In the genomic region with DNA sequence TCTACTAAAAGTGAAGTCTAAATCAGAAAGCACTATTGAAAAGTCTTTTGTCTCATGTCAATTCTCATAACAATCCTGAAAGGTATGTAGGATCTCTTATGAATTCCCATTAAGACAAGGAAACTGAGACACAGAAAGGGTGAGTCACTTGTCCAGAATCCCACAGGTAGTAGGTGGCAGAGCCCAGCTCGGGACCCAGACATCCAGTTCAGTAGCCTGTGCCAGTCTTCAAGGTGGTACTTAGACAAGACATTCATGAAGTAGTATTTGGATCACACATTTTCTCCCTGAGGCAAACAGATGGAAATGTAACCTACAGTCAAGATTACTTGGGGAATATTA, we compare ENCODE assay signal across 31 cellular contexts.
"Had no signal": no experiment of that assay in that cellular context is flagged by ENCODE, and none has a peak within 500 bp of the region (broad histone marks: within the 10 kb centered on the region; RNA-seq: fewer than 3 reads in every experiment).

No MANE protein-coding gene starts in this region.

- H3K4me3 Mint-ChIP-seq: activated CD4-positive, alpha-beta memory T cell treated with anti-CD3 and anti-CD28 coated beads for 36 hours; activated CD4-positive, alpha-beta T cell treated with anti-CD3 and anti-CD28 coated beads, Interleukin-2, amount 10 ng/mL, durations not matched to agents 24 days and 14 days; activated naive CD4-positive, alpha-beta T cell treated with anti-CD3 and anti-CD28 coated beads for 36 hours; activated naive CD8-positive, alpha-beta T cell treated with anti-CD3 and anti-CD28 coated beads for 36 hours; activated T-helper 1 cell treated with anti-CD3 and anti-CD28 coated beads, Interleukin-12 subunit alpha, Interleukin-12 subunit beta, Interleukin-2, Interleukin-4 antibody, amounts not matched to agents 30 ng/mL and 10 ng/mL and 1 ng/mL, durations not matched to agents 14 hours and 24 hours and 36 hours; brain; endodermal cell; naive B cell; nephron progenitor cell; stimulated activated memory B cell treated with anti-CD40 and anti-IgM and Interleukin-4, amounts not matched to agents 10 μg/mL and 1 μg/mL and 100 μg/mL, for 72 hours; T-helper 17 cell had no signal

- H3K36me3 Mint-ChIP-seq: activated CD4-positive, alpha-beta memory T cell treated with anti-CD3 and anti-CD28 coated beads for 36 hours; activated naive CD8-positive, alpha-beta T cell treated with anti-CD3 and anti-CD28 coated beads for 36 hours; brain; naive B cell; stimulated activated memory B cell treated with anti-CD40 and anti-IgM and Interleukin-4, amounts not matched to agents 10 μg/mL and 1 μg/mL and 100 μg/mL, for 72 hours had no signal

- H3K27ac Mint-ChIP-seq: activated CD4-positive, alpha-beta memory T cell treated with anti-CD3 and anti-CD28 coated beads for 36 hours; activated CD4-positive, alpha-beta T cell treated with anti-CD3 and anti-CD28 coated beads, Interleukin-2, amount 10 ng/mL, durations not matched to agents 24 days and 14 days; activated naive CD4-positive, alpha-beta T cell treated with anti-CD3 and anti-CD28 coated beads for 36 hours; activated naive CD8-positive, alpha-beta T cell treated with anti-CD3 and anti-CD28 coated beads for 36 hours; activated T-helper 1 cell treated with anti-CD3 and anti-CD28 coated beads, Interleukin-12 subunit alpha, Interleukin-12 subunit beta, Interleukin-2, Interleukin-4 antibody, amounts not matched to agents 30 ng/mL and 10 ng/mL and 1 ng/mL, durations not matched to agents 14 hours and 24 hours and 36 hours; brain; endodermal cell; naive B cell; nephron progenitor cell; progenitor cell of endocrine pancreas; stimulated activated memory B cell treated with anti-CD40 and anti-IgM and Interleukin-4, amounts not matched to agents 10 μg/mL and 1 μg/mL and 100 μg/mL, for 72 hours; T-helper 17 cell had no signal

- H3K4me1 ChIP-seq: adrenal gland, ascending aorta, esophagus muscularis mucosa, stomach had no signal

- DNase-seq: activated CD4-positive, alpha-beta memory T cell treated with anti-CD3 and anti-CD28 coated beads for 36 hours; activated CD4-positive, alpha-beta T cell treated with anti-CD3 and anti-CD28 coated beads, Interleukin-2, amount 10 ng/mL, durations not matched to agents 24 days and 14 days; activated CD4-positive, CD25-positive, alpha-beta regulatory T cell treated with anti-CD3 and anti-CD28 coated beads, Interleukin-2, amount 50 U/mL, for 72 hours; activated CD8-positive, alpha-beta memory T cell treated with anti-CD3 and anti-CD28 coated beads, Interleukin-2, amount 50 U/mL, for 4 hours; activated effector memory CD4-positive, alpha-beta T cell treated with anti-CD3 and anti-CD28 coated beads, Interleukin-2, amount 50 U/mL, for 16 hours; activated naive CD4-positive, alpha-beta T cell treated with anti-CD3 and anti-CD28 coated beads for 36 hours; activated naive CD8-positive, alpha-beta T cell treated with anti-CD3 and anti-CD28 coated beads for 36 hours; activated T-cell treated with anti-CD3 and anti-CD28 coated beads, Interleukin-2, amount 50 U/mL, for 1 hour; adrenal gland; endodermal cell; foreskin melanocyte; left ventricle myocardium superior; naive B cell; nephron progenitor cell; retina; stimulated activated CD4-positive, alpha-beta T cell treated with anti-CD3 and anti-CD28 coated beads, Interleukin-4, amount 100 ng/mL, for 4 hours; stimulated activated CD8-positive, alpha-beta memory T cell treated with anti-CD3 and anti-CD28 coated beads, Interleukin-4, amount 100 ng/mL, for 48 hours; stomach; T-helper 17 cell; T1000; tibial artery had no signal

- H3K4me3 ChIP-seq: adrenal gland, ascending aorta, esophagus muscularis mucosa, skin epidermis, stomach, tibial artery had no signal

- H3K36me3 ChIP-seq: adrenal gland, ascending aorta, esophagus muscularis mucosa, neutrophil, stomach, tibial artery had no signal

- H3K27ac ChIP-seq: adrenal gland, ascending aorta, esophagus muscularis mucosa, neutrophil, skin epidermis, stomach, tibial artery had no signal

- H3K9me3 ChIP-seq: adrenal gland, ascending aorta, esophagus muscularis mucosa, neutrophil, stomach, tibial artery had no signal

- ATAC-seq: left ventricle myocardium superior; sciatic nerve; stimulated activated memory B cell treated with anti-CD40 and anti-IgM and Interleukin-4, amounts not matched to agents 10 μg/mL and 1 μg/mL and 100 μg/mL, for 72 hours; T-helper 17 cell had no signal

- FAIRE-seq: islet of Langerhans had no signal

- H3K27me3 ChIP-seq: adrenal gland, ascending aorta, esophagus muscularis mucosa, neutrophil, stomach, tibial artery had no signal

- H3K27me3 Mint-ChIP-seq: activated CD4-positive, alpha-beta memory T cell treated with anti-CD3 and anti-CD28 coated beads for 36 hours; activated CD4-positive, alpha-beta T cell treated with anti-CD3 and anti-CD28 coated beads, Interleukin-2, amount 10 ng/mL, durations not matched to agents 24 days and 14 days; activated naive CD8-positive, alpha-beta T cell treated with anti-CD3 and anti-CD28 coated beads for 36 hours; brain; naive B cell; progenitor cell of endocrine pancreas; stimulated activated memory B cell treated with anti-CD40 and anti-IgM and Interleukin-4, amounts not matched to agents 10 μg/mL and 1 μg/mL and 100 μg/mL, for 72 hours had no signal

- H3K4me1 Mint-ChIP-seq: activated CD4-positive, alpha-beta T cell treated with anti-CD3 and anti-CD28 coated beads, Interleukin-2, amount 10 ng/mL, durations not matched to agents 24 days and 14 days; activated naive CD8-positive, alpha-beta T cell treated with anti-CD3 and anti-CD28 coated beads for 36 hours; brain; endodermal cell; naive B cell; nephron progenitor cell; stimulated activated memory B cell treated with anti-CD40 and anti-IgM and Interleukin-4, amounts not matched to agents 10 μg/mL and 1 μg/mL and 100 μg/mL, for 72 hours; T-helper 17 cell had no signal

- H3K9me3 Mint-ChIP-seq: activated CD4-positive, alpha-beta memory T cell treated with anti-CD3 and anti-CD28 coated beads for 36 hours; activated CD4-positive, alpha-beta T cell treated with anti-CD3 and anti-CD28 coated beads, Interleukin-2, amount 10 ng/mL, durations not matched to agents 24 days and 14 days; activated naive CD4-positive, alpha-beta T cell treated with anti-CD3 and anti-CD28 coated beads for 36 hours; activated naive CD8-positive, alpha-beta T cell treated with anti-CD3 and anti-CD28 coated beads for 36 hours; activated T-helper 1 cell treated with anti-CD3 and anti-CD28 coated beads, Interleukin-12 subunit alpha, Interleukin-12 subunit beta, Interleukin-2, Interleukin-4 antibody, amounts not matched to agents 30 ng/mL and 10 ng/mL and 1 ng/mL, durations not matched to agents 14 hours and 24 hours and 36 hours; endodermal cell; naive B cell; nephron progenitor cell; stimulated activated memory B cell treated with anti-CD40 and anti-IgM and Interleukin-4, amounts not matched to agents 10 μg/mL and 1 μg/mL and 100 μg/mL, for 72 hours had no signal
